In the genomic region with DNA sequence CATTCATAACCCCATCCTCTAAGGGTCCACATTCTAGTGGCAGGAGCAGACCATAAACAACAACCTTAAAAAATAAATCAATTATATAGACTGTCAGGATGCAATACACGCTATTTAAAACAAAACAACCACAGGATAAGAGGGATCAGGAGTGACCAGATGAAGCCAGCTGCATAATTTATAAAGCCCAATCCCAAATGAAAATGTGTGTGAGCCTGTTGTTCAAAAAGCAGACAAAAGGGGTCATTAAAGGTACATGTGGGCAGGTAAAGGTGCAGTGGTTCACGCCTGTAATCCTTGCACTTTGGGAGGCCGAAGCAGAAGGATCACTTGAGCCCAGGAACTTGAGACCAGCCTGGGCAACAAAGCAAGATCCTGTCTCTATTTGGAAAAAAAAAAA, we compare ENCODE assay signal across 29 cellular contexts.
"Had no signal": no experiment of that assay in that cellular context is flagged by ENCODE, and none has a peak within 500 bp of the region (broad histone marks: within the 10 kb centered on the region; RNA-seq: fewer than 3 reads in every experiment).

No MANE protein-coding gene starts in this region.

- H3K27ac ChIP-seq: body of pancreas, epithelial cell of prostate, gastrocnemius medialis, hepatocyte, left ventricle myocardium inferior, neutrophil, ovary, skin epidermis, testis had no signal

- H3K27me3 Mint-ChIP-seq: activated naive CD8-positive, alpha-beta T cell had no signal

- H3K36me3 ChIP-seq: gastrocnemius medialis, left ventricle myocardium inferior, neutrophil, ovary had no signal

- ATAC-seq: activated CD8-positive, alpha-beta memory T cell treated with anti-CD3 and anti-CD28 coated beads, Interleukin-2, amount 10 ng/mL, durations not matched to agents 7 days and 5 days; activated CD8-positive, alpha-beta T cell treated with anti-CD3 and anti-CD28 coated beads, Interleukin-2, amount 10 ng/mL, durations not matched to agents 7 days and 5 days; activated T-cell treated with anti-CD3 and anti-CD28 coated beads, Interleukin-2, amount 50 U/mL, for 72 hours; body of pancreas; gastrocnemius medialis; natural killer cell treated with Interleukin-12 subunit alpha and Interleukin-12 subunit beta and Interleukin-15 and Interleukin-18, amount 100 ng/mL, for 72 hours; sciatic nerve; stimulated activated naive CD8-positive, alpha-beta T cell treated with anti-CD3 and anti-CD28 coated beads, Interleukin-15, Interleukin-2, amounts not matched to agents 100 U/mL and 50 U/mL, for 24 hours had no signal

- H3K27me3 ChIP-seq: body of pancreas, gastrocnemius medialis, hepatocyte, neutrophil, ovary, testis had no signal

- FAIRE-seq: colon, urothelium cell line had no signal

- H3K79me2 ChIP-seq: hepatocyte had no signal

- H3K9me3 ChIP-seq: body of pancreas, gastrocnemius medialis, left ventricle myocardium inferior, neutrophil, ovary, testis had no signal

- H3K4me2 ChIP-seq: hepatocyte had no signal

- DNase-seq: activated B cell treated with CpG ODN at 0.5 μM for 24 hours; activated CD8-positive, alpha-beta memory T cell treated with anti-CD3 and anti-CD28 coated beads, Interleukin-2, amount 10 ng/mL, durations not matched to agents 7 days and 5 days; activated CD8-positive, alpha-beta T cell treated with anti-CD3 and anti-CD28 coated beads, Interleukin-2, amount 10 ng/mL, durations not matched to agents 7 days and 5 days; activated naive CD4-positive, alpha-beta T cell; activated T-cell treated with anti-CD3 and anti-CD28 coated beads, Interleukin-2, amount 50 U/mL, for 72 hours; anterior cingulate cortex; body of pancreas; effector CD4-positive, alpha-beta T cell; gastrocnemius medialis; islet precursor cell; left ventricle myocardium inferior; mesendoderm; ovary; stimulated activated CD4-positive, alpha-beta T cell treated with anti-CD3 and anti-CD28 coated beads, Interleukin-12 subunit alpha, Interleukin-12 subunit beta, amount 100 ng/mL, for 4 hours; stimulated activated CD4-positive, alpha-beta T cell treated with anti-CD3 and anti-CD28 coated beads, Interleukin-4, amount 100 ng/mL, for 1 hour; stimulated activated naive CD8-positive, alpha-beta T cell treated with anti-CD3 and anti-CD28 coated beads, Interleukin-15, Interleukin-2, amounts not matched to agents 100 U/mL and 50 U/mL, for 24 hours; testis; trophoblast cell had no signal

- H3K27ac Mint-ChIP-seq: activated B cell treated with CpG ODN at 0.5 μM for 24 hours; activated CD8-positive, alpha-beta memory T cell treated with anti-CD3 and anti-CD28 coated beads, Interleukin-2, amount 10 ng/mL, durations not matched to agents 7 days and 5 days; activated CD8-positive, alpha-beta T cell treated with anti-CD3 and anti-CD28 coated beads, Interleukin-2, amount 10 ng/mL, durations not matched to agents 7 days and 5 days; activated naive CD8-positive, alpha-beta T cell; activated T-cell treated with anti-CD3 and anti-CD28 coated beads, Interleukin-2, amount 50 U/mL, for 72 hours; natural killer cell treated with Interleukin-12 subunit alpha and Interleukin-12 subunit beta and Interleukin-15 and Interleukin-18, amount 100 ng/mL, for 72 hours; progenitor cell of endocrine pancreas had no signal

- H3K9me3 Mint-ChIP-seq: activated B cell treated with CpG ODN at 0.5 μM for 24 hours; natural killer cell treated with Interleukin-12 subunit alpha and Interleukin-12 subunit beta and Interleukin-15 and Interleukin-18, amount 100 ng/mL, for 72 hours had no signal

- H3K4me3 Mint-ChIP-seq: activated B cell treated with CpG ODN at 0.5 μM for 24 hours; activated CD8-positive, alpha-beta memory T cell treated with anti-CD3 and anti-CD28 coated beads, Interleukin-2, amount 10 ng/mL, durations not matched to agents 7 days and 5 days; activated CD8-positive, alpha-beta T cell treated with anti-CD3 and anti-CD28 coated beads, Interleukin-2, amount 10 ng/mL, durations not matched to agents 7 days and 5 days; activated naive CD8-positive, alpha-beta T cell; activated T-cell treated with anti-CD3 and anti-CD28 coated beads, Interleukin-2, amount 50 U/mL, for 72 hours; natural killer cell treated with Interleukin-12 subunit alpha and Interleukin-12 subunit beta and Interleukin-15 and Interleukin-18, amount 100 ng/mL, for 72 hours had no signal

- H3K4me1 ChIP-seq: body of pancreas, left ventricle myocardium inferior, testis had no signal

- H3K36me3 Mint-ChIP-seq: activated CD8-positive, alpha-beta memory T cell treated with anti-CD3 and anti-CD28 coated beads, Interleukin-2, amount 10 ng/mL, durations not matched to agents 7 days and 5 days; activated naive CD8-positive, alpha-beta T cell; natural killer cell treated with Interleukin-12 subunit alpha and Interleukin-12 subunit beta and Interleukin-15 and Interleukin-18, amount 100 ng/mL, for 72 hours had no signal

- H2AFZ ChIP-seq: hepatocyte had no signal

- H3K4me3 ChIP-seq: body of pancreas, gastrocnemius medialis, hepatocyte, left ventricle myocardium inferior, lung, ovary, skin epidermis, testis had no signal

- H3K4me1 Mint-ChIP-seq: activated B cell treated with CpG ODN at 0.5 μM for 24 hours; activated CD8-positive, alpha-beta memory T cell treated with anti-CD3 and anti-CD28 coated beads, Interleukin-2, amount 10 ng/mL, durations not matched to agents 7 days and 5 days had no signal
